18 cellular contexts compared by ENCODE assay signal in the genomic region with DNA sequence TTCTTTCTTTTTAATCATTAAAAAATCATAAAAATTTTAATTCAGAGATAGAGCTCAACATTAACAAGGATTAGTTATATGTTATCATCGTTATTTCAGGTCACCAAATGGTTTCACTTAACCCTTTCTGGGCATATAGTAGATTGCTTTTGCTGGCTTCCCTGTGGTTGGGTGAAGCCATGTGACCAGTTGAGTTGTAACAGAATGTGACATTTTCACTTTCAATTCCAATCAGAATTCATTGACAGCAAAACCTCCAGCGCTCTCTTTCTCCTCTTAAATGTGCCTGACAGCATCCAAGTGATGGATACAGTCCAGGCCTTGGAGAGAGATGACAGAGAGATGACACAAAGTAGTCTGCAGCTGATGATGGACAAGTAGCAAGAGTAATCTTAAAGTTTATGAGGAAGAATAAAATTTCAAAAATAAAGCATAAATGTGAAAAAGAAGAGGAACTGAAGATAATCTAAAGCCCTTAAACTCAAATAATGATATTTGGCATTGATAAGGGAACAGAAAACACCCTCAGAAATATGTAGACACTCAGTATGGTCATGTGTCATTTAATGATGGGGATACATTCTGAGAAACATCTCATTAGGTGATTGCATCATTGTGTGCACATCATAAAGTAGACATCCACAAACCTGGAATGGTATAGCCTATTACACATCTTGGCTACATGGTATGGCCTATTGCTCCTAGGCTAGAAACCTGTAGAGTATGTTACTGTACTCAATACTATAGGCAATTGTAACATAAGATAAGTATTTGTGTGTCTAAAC.
DNase-seq lines count a peak whose midpoint lies in the region; ATAC-seq and TF ChIP-seq lines count a peak whose summit lies in the region.
"Had no signal": no experiment of that assay in that cellular context is flagged by ENCODE, and none has a peak within 500 bp of the region (broad histone marks: within the 10 kb centered on the region; RNA-seq: fewer than 3 reads in every experiment).

No MANE protein-coding gene starts in this region.

- CTCF ChIA-PET in PC-9 (lab: Charles Lee) = interaction anchor here (0.6 kb wide), 1 partner anchor 1290 kb away, joined by 3 read pairs; no protein-coding TSS in a partner anchor
- CTCF ChIA-PET in naive thymus-derived CD4-positive, alpha-beta T cell (lab: Charles Lee) = no interaction called here

- H3K4me1 Mint-ChIP-seq in naive thymus-derived CD4-positive, alpha-beta T cell = peaks cover 0 to 3% (median 0%) of the 10 kb centered on the region in 7 donors
- H3K4me1 Mint-ChIP-seq: memory B cell, neural progenitor cell had no signal

- H3K9me3 ChIP-seq in PC-9 (ENCODE audit: insufficient read depth, low read depth) = no peaks in the 10 kb centered on the region
- H3K9me3 ChIP-seq in naive thymus-derived CD4-positive, alpha-beta T cell (ENCODE audit: control insufficient read depth in 2 of 3, low read length in 3 of 3) = no peaks in the 10 kb centered on the region

- H3K4me3 Mint-ChIP-seq in naive thymus-derived CD4-positive, alpha-beta T cell = no peak overlapping the region
- H3K4me3 Mint-ChIP-seq: memory B cell, neural progenitor cell had no signal

- no peak overlapping the region for H3K27ac Mint-ChIP-seq in naive thymus-derived CD4-positive, alpha-beta T cell
- H3K27ac Mint-ChIP-seq: IgD-negative memory B cell, memory B cell, neural progenitor cell had no signal

- 0 out of 2 replicates have a peak, but pooled peaks cover 4% of the 10 kb centered on the region for H3K9me2 ChIP-seq in PC-9 (ENCODE audit: insufficient read depth)

- H3K36me3 ChIP-seq in PC-9 (ENCODE audit: low read depth) = no peaks in the 10 kb centered on the region
- H3K36me3 ChIP-seq in naive thymus-derived CD4-positive, alpha-beta T cell (ENCODE audit: control insufficient read depth in 2 of 3, insufficient read depth in 3 of 3, low read length in 3 of 3) = no peaks in the 10 kb centered on the region
- H3K36me3 ChIP-seq: BLaER1, neural progenitor cell had no signal

- no TSS peak for BruUV-seq in PC-9 (replicated peaks; lab: Mats Ljungman, UMichigan)

- no peaks in the 10 kb centered on the region for H3F3A ChIP-seq in PC-9 (ENCODE audit: insufficient read depth, low read depth)

- peaks cover 11 to 19% (median 15%) of the 10 kb centered on the region in 5 donors for H3K27me3 Mint-ChIP-seq in naive thymus-derived CD4-positive, alpha-beta T cell
- H3K27me3 Mint-ChIP-seq: IgD-negative memory B cell, memory B cell had no signal

- H3K4me3 ChIP-seq in PC-9 (no peak overlapping the region), foreskin fibroblast (ENCODE audit: low read depth in 1 of 2, low read length in 2 of 2) (no peak overlapping the region)
- no peak overlapping the region for H3K4me3 ChIP-seq in naive thymus-derived CD4-positive, alpha-beta T cell (ENCODE audit: low read length)
- H3K4me3 ChIP-seq: BLaER1, neural progenitor cell had no signal

- 0 out of 2 replicates have a peak overlapping the region, but pooled peaks have one; percentile 18 for H2AFZ ChIP-seq in PC-9
- H2AFZ ChIP-seq: neural progenitor cell had no signal

- no peaks in the 10 kb centered on the region for H3K79me2 ChIP-seq in PC-9 (ENCODE audit: low read depth)

- no peak for DNase-seq in PC-9
- no peak for DNase-seq in retina
- no peak for DNase-seq in foreskin fibroblast
- no peak for DNase-seq in naive thymus-derived CD4-positive, alpha-beta T cell
- DNase-seq: activated naive CD4-positive, alpha-beta T cell treated with Interleukin-2 at 50 U/mL for 16 hours; effector CD8-positive, alpha-beta T cell; foreskin keratinocyte; NCI-H1092 treated with DMSO at 0.1 percent for 48 hours; NCI-H226; right cardiac atrium; stimulated activated CD4-positive, alpha-beta T cell treated with anti-CD3 and anti-CD28 coated beads, Interleukin-4, amount 100 ng/mL, for 24 hours had no signal

- POLR2A ChIA-PET in PC-9 (lab: Charles Lee; ENCODE audit: unreplicated experiment) = no interaction called here
- POLR2A ChIA-PET in naive thymus-derived CD4-positive, alpha-beta T cell (lab: Charles Lee) = no interaction called here

- peaks cover 2 to 10% (median 6%) of the 10 kb centered on the region in 11 donors for H3K9me3 Mint-ChIP-seq in naive thymus-derived CD4-positive, alpha-beta T cell

- no peak overlapping the region for H3K4me2 ChIP-seq in PC-9
- H3K4me2 ChIP-seq: BLaER1, neural progenitor cell had no signal

- no peak for TF ChIP-seq CTCF in PC-9 (conservative IDR thresholded peaks at IDR 0.05)
- no peak for TF ChIP-seq CTCF in foreskin fibroblast (IDR thresholded peaks at IDR 0.05; ENCODE audit: low read depth, low read length)

- peaks cover 0 to 5% (median 0%) of the 10 kb centered on the region in 5 donors for H3K36me3 Mint-ChIP-seq in naive thymus-derived CD4-positive, alpha-beta T cell

- intact Hi-C loops in PC-9 (cut with micrococcal nuclease; ENCODE audit: unreplicated experiment) = no loop called here
- intact Hi-C loops in naive thymus-derived CD4-positive, alpha-beta T cell (cut with micrococcal nuclease) = no loop called here

- H4K20me1 ChIP-seq in PC-9 (ENCODE audit: insufficient read depth) = no peaks in the 10 kb centered on the region
- H4K20me1 ChIP-seq: BLaER1 had no signal

- H3K27me3 ChIP-seq in PC-9 (ENCODE audit: insufficient read depth, low read depth) = no peaks in the 10 kb centered on the region
- no peaks in the 10 kb centered on the region for H3K27me3 ChIP-seq in naive thymus-derived CD4-positive, alpha-beta T cell (ENCODE audit: control insufficient read depth in 2 of 2, insufficient read depth in 2 of 2, low read length in 2 of 2)
- H3K27me3 ChIP-seq: BLaER1, foreskin keratinocyte, neural progenitor cell had no signal

- no peaks in the 10 kb centered on the region for H3K4me1 ChIP-seq in PC-9 (replicated peaks; ENCODE audit: insufficient read depth)
- H3K4me1 ChIP-seq in naive thymus-derived CD4-positive, alpha-beta T cell (ENCODE audit: control insufficient read depth in 2 of 2, insufficient read depth in 2 of 2, low read length in 2 of 2) = no peaks in the 10 kb centered on the region
- H3K4me1 ChIP-seq: BLaER1, foreskin keratinocyte, neural progenitor cell had no signal

- ATAC-seq in GM18858 (IDR thresholded peaks at IDR 0.05; ENCODE audit: unreplicated experiment) (peak; percentile 52), GM21529 (IDR thresholded peaks at IDR 0.05; ENCODE audit: unreplicated experiment) (peak; percentile 71), HG03060 (IDR thresholded peaks at IDR 0.05; ENCODE audit: low read depth, unreplicated experiment) (peak; percentile 59)
- ATAC-seq in naive thymus-derived CD4-positive, alpha-beta T cell = no peak
- ATAC-seq: foreskin keratinocyte, right cardiac atrium had no signal

- H3K27ac ChIP-seq in PC-9 = no peak overlapping the region
- no peak overlapping the region for H3K27ac ChIP-seq in naive thymus-derived CD4-positive, alpha-beta T cell (ENCODE audit: low read depth, low read length)
- H3K27ac ChIP-seq: BLaER1, foreskin keratinocyte, neural progenitor cell had no signal
